In the genomic region with DNA sequence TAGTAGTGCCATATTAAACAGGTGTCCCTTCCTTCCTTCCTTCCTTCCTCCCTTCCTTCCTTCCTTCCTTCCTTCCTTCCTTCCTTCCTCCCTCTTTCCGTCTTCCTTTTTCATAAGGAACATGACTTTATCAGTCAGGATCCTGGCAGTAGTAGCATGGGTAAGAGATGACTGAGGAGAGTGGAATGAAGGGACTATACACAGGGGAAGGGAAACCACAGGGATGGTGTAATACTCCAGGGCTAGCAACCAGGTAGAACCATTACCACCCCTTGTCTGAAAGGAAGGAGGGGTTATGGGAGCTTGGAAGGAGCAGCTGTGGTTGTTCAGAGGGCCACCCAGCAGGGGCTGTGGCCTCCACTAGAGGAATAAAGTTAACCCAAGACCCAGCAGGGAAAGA, we compare ENCODE assay signal across 23 cellular contexts. TPM values are rescaled to one million over a fixed set of nuclear protein-coding genes. Genes with fewer than 3 reads are reported as not detected.
A peak's percentile ranks its signal among the peaks of the same experiment; 100 is the strongest.
DNase-seq lines count a peak whose midpoint lies in the region; FAIRE-seq and TF ChIP-seq lines count a peak whose summit lies in the region.
"Had no signal": no experiment of that assay in that cellular context is flagged by ENCODE, and none has a peak within 500 bp of the region (broad histone marks: within the 10 kb centered on the region; RNA-seq: fewer than 3 reads in every experiment).

No MANE protein-coding gene starts in this region.

- H3K27me3 ChIP-seq in breast epithelium (peaks cover 0 to 2% of the 10 kb centered on the region in 2 donors), stomach (peaks cover 0 to 9% (median 0%) of the 10 kb centered on the region in 3 donors)
- H3K27me3 ChIP-seq: Peyer's patch, tibial nerve had no signal

- FAIRE-seq in urothelium cell line (lab: Jason Lieb, UNC) = no peak
- FAIRE-seq: GM18507, H1 had no signal

- peaks cover 0 to 7% of the 10 kb centered on the region in 2 donors for H3K9me3 ChIP-seq in breast epithelium
- peaks cover 0 to 6% (median 0%) of the 10 kb centered on the region in 4 donors for H3K9me3 ChIP-seq in stomach
- H3K9me3 ChIP-seq: Peyer's patch had no signal

- TF ChIP-seq CTCF in MCF 10A (IDR thresholded peaks at IDR 0.05; ENCODE audit: unreplicated experiment) (no peak), breast epithelium (IDR thresholded peaks at IDR 0.05) (no peak), fibroblast of the aortic adventitia (IDR thresholded peaks at IDR 0.05; ENCODE audit: insufficient read depth, low read length) (no peak), stomach (IDR thresholded peaks at IDR 0.05) (no peak), Calu3 (IDR thresholded peaks at IDR 0.05; ENCODE audit: unreplicated experiment) (no peak)

- H3K36me3 Mint-ChIP-seq in MCF 10A (ENCODE audit: insufficient read depth, unreplicated experiment) (no peaks in the 10 kb centered on the region), Calu3 (ENCODE audit: insufficient read depth, unreplicated experiment) (no peaks in the 10 kb centered on the region)
- H3K36me3 Mint-ChIP-seq: brain; stimulated activated memory B cell treated with anti-CD40 and anti-IgM and Interleukin-4, amounts not matched to agents 10 μg/mL and 1 μg/mL and 100 μg/mL, for 72 hours had no signal

- POLR2A ChIA-PET in MCF 10A (lab: Yijun Ruan, JAX) = interaction anchor here (0.5 to 3.2 kb wide), 5 partner anchors 15 to 63 kb away, joined by 3 to 24 read pairs (median 5); a partner anchor contains a TSS

- H3K36me3 ChIP-seq in breast epithelium (no peaks in the 10 kb centered on the region), stomach (no peaks in the 10 kb centered on the region)
- H3K36me3 ChIP-seq: gastroesophageal sphincter, Peyer's patch, tibial nerve had no signal

- H3K4me3 Mint-ChIP-seq in MCF 10A (ENCODE audit: unreplicated experiment) (no peak overlapping the region), Calu3 (ENCODE audit: low read depth, unreplicated experiment) (no peak overlapping the region)
- H3K4me3 Mint-ChIP-seq: brain; stimulated activated memory B cell treated with anti-CD40 and anti-IgM and Interleukin-4, amounts not matched to agents 10 μg/mL and 1 μg/mL and 100 μg/mL, for 72 hours; T-cell had no signal

- H3K4me1 ChIP-seq in breast epithelium = no peaks in the 10 kb centered on the region
- H3K4me1 ChIP-seq in stomach = no peaks in the 10 kb centered on the region
- H3K4me1 ChIP-seq: gastroesophageal sphincter, Peyer's patch, tibial nerve had no signal

- no peak overlapping the region for H3K27ac Mint-ChIP-seq in MCF 10A (ENCODE audit: low read depth, unreplicated experiment)
- H3K27ac Mint-ChIP-seq in Calu3 (ENCODE audit: unreplicated experiment) = no peak overlapping the region
- H3K27ac Mint-ChIP-seq: brain; stimulated activated memory B cell treated with anti-CD40 and anti-IgM and Interleukin-4, amounts not matched to agents 10 μg/mL and 1 μg/mL and 100 μg/mL, for 72 hours; T-cell had no signal

- DNase-seq in MCF 10A (ENCODE audit: unreplicated experiment) (peak; percentile 49), breast epithelium (ENCODE audit: low spot score in 2 of 2) (no peak), SW480 (ENCODE audit: low spot score) (peak; percentile 24), fibroblast of the aortic adventitia (ENCODE audit: low read depth) (peak; percentile 31), urothelium cell line (ENCODE audit: low spot score) (peak; percentile 48), stomach (no peak), NCI-H2029 treated with DMSO at 0.1 percent for 48 hours (lab: John Stamatoyannopoulos, UW) (no peak), Calu3 (no peak)
- DNase-seq: activated CD4-positive, alpha-beta T cell treated with anti-CD3 and anti-CD28 coated beads, Interleukin-2, amount 50 U/mL, for 4 hours; activated naive CD4-positive, alpha-beta T cell treated with Interleukin-2 at 50 U/mL for 16 hours; activated T-cell treated with anti-CD3 and anti-CD28 coated beads for 4 hours; cortex of kidney; DMS79 treated with DMSO at 0.1 percent for 48 hours; Karpas-422; NCI-H1417 treated with DMSO at 0.1 percent for 48 hours; Peyer's patch; T-cell had no signal

- peaks cover 11% of the 10 kb centered on the region for H3K27me3 Mint-ChIP-seq in MCF 10A (ENCODE audit: insufficient read depth, unreplicated experiment)
- peaks cover 46% of the 10 kb centered on the region for H3K27me3 Mint-ChIP-seq in Calu3 (ENCODE audit: unreplicated experiment)

- 75 to 94% (median 86%) methylated on average over 1 of the region's 1 CpG for WGBS in stomach, 5 donors

- no peak overlapping the region for H3K27ac ChIP-seq in breast epithelium
- no peak overlapping the region for H3K27ac ChIP-seq in stomach
- H3K27ac ChIP-seq: gastroesophageal sphincter, Peyer's patch, tibial nerve had no signal

- H3K9me3 Mint-ChIP-seq in MCF 10A (ENCODE audit: unreplicated experiment) = peaks cover 14% of the 10 kb centered on the region
- H3K9me3 Mint-ChIP-seq in Calu3 (ENCODE audit: low read depth, unreplicated experiment) = no peaks in the 10 kb centered on the region

- TF ChIP-seq POLR2A in breast epithelium (IDR thresholded peaks at IDR 0.05) (no peak), stomach (IDR thresholded peaks at IDR 0.05) (no peak)

- BruUV-seq in MCF 10A (replicated peaks; lab: Mats Ljungman, UMichigan) (no TSS peak), Calu3 (replicated peaks; lab: Mats Ljungman, UMichigan) (no TSS peak)

- H3K4me3 ChIP-seq in breast epithelium = no peak overlapping the region
- H3K4me3 ChIP-seq in fibroblast of the aortic adventitia (ENCODE audit: low read depth, low read length) = no peak overlapping the region
- H3K4me3 ChIP-seq in stomach = no peak overlapping the region
- H3K4me3 ChIP-seq: gastroesophageal sphincter, Peyer's patch, tibial nerve had no signal

- TF ChIP-seq EP300 in stomach (IDR thresholded peaks at IDR 0.05) = no peak

- CTCF ChIA-PET in MCF 10A (lab: Yijun Ruan, JAX) (no interaction called here), Calu3 (lab: Charles Lee) (interaction anchor here (1.2 kb wide), 1 partner anchor 21 kb away, joined by 3 read pairs; no protein-coding TSS in a partner anchor)

- peaks cover 9% of the 10 kb centered on the region for H3K4me1 Mint-ChIP-seq in MCF 10A (ENCODE audit: insufficient read depth, unreplicated experiment)
- H3K4me1 Mint-ChIP-seq in Calu3 (ENCODE audit: low read depth, unreplicated experiment) = no peaks in the 10 kb centered on the region

- intact Hi-C loops in MCF 10A (cut with micrococcal nuclease) (no loop called here), breast epithelium (cut with DNase I; ENCODE audit: low total_unique reads) (no loop called here), stomach (cut with DNase I; ENCODE audit: low total_unique reads) (no loop called here), Calu3 (cut with micrococcal nuclease; ENCODE audit: unreplicated experiment) (no loop called here)

RNA-seq across cellular contexts. Expression of a gene that starts 23.2 kb away (rescaled TPM):
- total RNA-seq in MCF 10A (2022) (21.1 and 34.6 TPM in 2 replicates), breast epithelium (10 to 100 TPM; 40.6 to 79.0 (median 61.3) TPM), fibroblast of the aortic adventitia (ENCODE audit: low replicate concordance) (28.9 and 52.5 TPM in 2 replicates), stomach (100 to 1,000 TPM in 1 of 5 donors, 10 to 100 TPM in 4; 27.5 to 101 (median 92.8) TPM), Calu3 (2022) (35.5 and 37.8 TPM in 2 replicates)
- polyA plus RNA-seq in stomach = 10 to 100 TPM; 10.4 to 20.0 (median 13.6) TPM

Comparison
In these comparisons a context has a peak if more than half of its experiments do, and no peak if none do; other contexts are left out.
1. DNase-seq: peak in MCF 10A (single experiment), SW480 (single experiment), fibroblast of the aortic adventitia (single experiment) and urothelium cell line (single experiment); none in breast epithelium (0 of 2), stomach (single experiment), NCI-H2029 treated with DMSO at 0.1 percent for 48 hours (single experiment) and Calu3 (single experiment).